ENCODE assay signal across 9 cellular contexts in genomic region chr15:74955017-74955416, GRCh38. TPM values are rescaled to one million over a fixed set of nuclear protein-coding genes. Genes with fewer than 3 reads are reported as not detected.
DNase-seq lines count a peak whose midpoint lies in the region; TF ChIP-seq lines count a peak whose summit lies in the region.
"Had no signal": no experiment of that assay in that cellular context is flagged by ENCODE, and none has a peak within 500 bp of the region (broad histone marks: within the 10 kb centered on the region; RNA-seq: fewer than 3 reads in every experiment).

No MANE protein-coding gene starts in this region.

- peak overlapping the region; percentile 74 for H3K4me3 Mint-ChIP-seq in dendritic cell treated with granulocyte-macrophage colony-stimulating factor and Interleukin-4, amounts not matched to agents 40 ng/mL and 50 ng/mL, for 4 days
- H3K4me3 Mint-ChIP-seq in nephron progenitor cell: peak overlapping the region; percentile 55

- H3K27ac ChIP-seq in DOHH2 (ENCODE audit: low read depth, low read length) (no peak overlapping the region), Peyer's patch (no peak overlapping the region)

- intact Hi-C loops in dendritic cell treated with granulocyte-macrophage colony-stimulating factor and Interleukin-4, amounts not matched to agents 40 ng/mL and 50 ng/mL, for 4 days (cut with micrococcal nuclease): loop anchor here (10.0 kb wide), 1 partner anchor 70 kb away; the partner anchor contains the start of gene PPCDC

- peaks cover 54% of the 10 kb centered on the region for H3K4me1 Mint-ChIP-seq in dendritic cell treated with granulocyte-macrophage colony-stimulating factor and Interleukin-4, amounts not matched to agents 40 ng/mL and 50 ng/mL, for 4 days (ENCODE audit: low read depth)
- peaks cover 40% of the 10 kb centered on the region for H3K4me1 Mint-ChIP-seq in nephron progenitor cell

- peaks cover 5% of the 10 kb centered on the region; the same call in 1 of the 2 replicates for H4K20me1 ChIP-seq in DOHH2 (ENCODE audit: control insufficient read depth, insufficient read depth, low read depth, low read length)

- peak overlapping the region; percentile 79 for H3K4me2 ChIP-seq in DOHH2 (ENCODE audit: low read length)

- no peaks in the 10 kb centered on the region for H3K9me3 ChIP-seq in DOHH2 (ENCODE audit: control insufficient read depth, insufficient read depth, low read length)
- H3K9me3 ChIP-seq in NT2/D1 (ENCODE audit: insufficient read depth, low read length): no peaks in the 10 kb centered on the region
- H3K9me3 ChIP-seq in Peyer's patch: no peaks in the 10 kb centered on the region

- H3K4me3 ChIP-seq in DOHH2 (ENCODE audit: low read length): peak overlapping the region; percentile 72
- H3K4me3 ChIP-seq in NT2/D1 (ENCODE audit: insufficient read length, low read depth): peak overlapping the region; percentile 82
- H3K4me3 ChIP-seq in Peyer's patch: peak overlapping the region in 2 of 4 donors; percentile 61 to 73

- H3K9me3 Mint-ChIP-seq in dendritic cell treated with granulocyte-macrophage colony-stimulating factor and Interleukin-4, amounts not matched to agents 40 ng/mL and 50 ng/mL, for 4 days: no peaks in the 10 kb centered on the region
- H3K9me3 Mint-ChIP-seq in nephron progenitor cell: no peaks in the 10 kb centered on the region

- DNase-seq in NT2/D1 (ENCODE audit: low read depth, low spot score) (no peak), nephron progenitor cell (no peak), Peyer's patch (no peak), NCI-H1436 treated with DMSO at 0.1 percent for 48 hours (lab: John Stamatoyannopoulos, UW) (no peak)
- no peak for DNase-seq in stimulated activated CD4-positive, alpha-beta T cell treated with anti-CD3 and anti-CD28 coated beads, Interleukin-1b, Interleukin-23, amount 100 ng/mL, for 48 hours
- no peak for DNase-seq in activated CD4-positive, alpha-beta T cell treated with anti-CD3 and anti-CD28 coated beads, Interleukin-2, amount 50 U/mL, for 4 hours
- DNase-seq: NCI-H524 treated with DMSO at 0.1 percent for 48 hours had no signal

- H3K79me2 ChIP-seq in DOHH2 (ENCODE audit: control insufficient read depth, low read length): peaks cover 26% of the 10 kb centered on the region

- no peak for TF ChIP-seq CTCF in DOHH2 (IDR thresholded peaks at IDR 0.05; ENCODE audit: low read depth, low read length, poor library complexity, severe bottlenecking)
- TF ChIP-seq CTCF in nephron progenitor cell (IDR thresholded peaks at IDR 0.05): no peak
- TF ChIP-seq CTCF in Peyer's patch (IDR thresholded peaks at IDR 0.05): no peak

- no peaks in the 10 kb centered on the region for H3K9me2 ChIP-seq in DOHH2 (replicated peaks; ENCODE audit: control insufficient read depth, low read length)

- peaks cover 62% of the 10 kb centered on the region for H3K4me1 ChIP-seq in DOHH2 (ENCODE audit: control insufficient read depth, low read length)
- H3K4me1 ChIP-seq in NT2/D1 (ENCODE audit: insufficient read depth, insufficient read length): peaks cover 23% of the 10 kb centered on the region
- H3K4me1 ChIP-seq in Peyer's patch: peaks cover 0 to 41% (median 26%) of the 10 kb centered on the region in 4 donors

- H3K27ac Mint-ChIP-seq in dendritic cell treated with granulocyte-macrophage colony-stimulating factor and Interleukin-4, amounts not matched to agents 40 ng/mL and 50 ng/mL, for 4 days: peak overlapping the region; percentile 71
- no peak overlapping the region for H3K27ac Mint-ChIP-seq in nephron progenitor cell

- TF ChIP-seq POLR2A in Peyer's patch (IDR thresholded peaks at IDR 0.05): no peak

- H3K36me3 Mint-ChIP-seq in dendritic cell treated with granulocyte-macrophage colony-stimulating factor and Interleukin-4, amounts not matched to agents 40 ng/mL and 50 ng/mL, for 4 days (ENCODE audit: low read depth): no peaks in the 10 kb centered on the region
- H3K36me3 Mint-ChIP-seq in nephron progenitor cell (ENCODE audit: low read depth): no peaks in the 10 kb centered on the region

- H3K36me3 ChIP-seq in DOHH2 (ENCODE audit: control insufficient read depth, low read length): no peaks in the 10 kb centered on the region
- H3K36me3 ChIP-seq in NT2/D1 (ENCODE audit: insufficient read depth, insufficient read length, low read length): no peaks in the 10 kb centered on the region
- no peaks in the 10 kb centered on the region for H3K36me3 ChIP-seq in Peyer's patch

- H3K27me3 ChIP-seq in DOHH2 (ENCODE audit: control insufficient read depth, low read length): peaks cover 28% of the 10 kb centered on the region
- H3K27me3 ChIP-seq in NT2/D1 (ENCODE audit: insufficient read depth, insufficient read length): peaks cover 22% of the 10 kb centered on the region
- H3K27me3 ChIP-seq in Peyer's patch: no peaks in the 10 kb centered on the region

- H3F3A ChIP-seq in DOHH2 (ENCODE audit: control insufficient read depth, insufficient read depth): no peaks in the 10 kb centered on the region

- H3K9ac ChIP-seq in NT2/D1 (ENCODE audit: insufficient read length, low read depth): peak overlapping the region; percentile 92

- peaks cover 45% of the 10 kb centered on the region for H3K27me3 Mint-ChIP-seq in dendritic cell treated with granulocyte-macrophage colony-stimulating factor and Interleukin-4, amounts not matched to agents 40 ng/mL and 50 ng/mL, for 4 days
- H3K27me3 Mint-ChIP-seq in nephron progenitor cell (ENCODE audit: low read depth, poor library complexity): peaks cover 63% of the 10 kb centered on the region

RNA-seq across cellular contexts. Expression of gene RPP25, which starts 1.6 kb away (rescaled TPM):
- total RNA-seq in Peyer's patch: 10 to 100 TPM in 2 of 4 donors, 1 to 10 TPM in 2; 7.4 to 15.3 (median 9.5) TPM

RNA-seq across cellular contexts. Expression of gene COX5A, which starts 17.1 kb away (rescaled TPM):
- total RNA-seq in Peyer's patch: 100 to 1,000 TPM in 3 of 4 donors, 10 to 100 TPM in 1; 59.4 to 326 (median 195) TPM

RNA-seq across cellular contexts. Expression of gene SCAMP5, which starts 40.3 kb away (rescaled TPM):
- total RNA-seq in Peyer's patch: 10 to 100 TPM in 3 of 4 donors, 1 to 10 TPM in 1; 5.0 to 78.1 (median 53.4) TPM

RNA-seq across cellular contexts. Expression of gene FAM219B, which starts 48.4 kb away (rescaled TPM):
- total RNA-seq in Peyer's patch: 10 to 100 TPM; 48.7 to 76.5 (median 57.6) TPM
